Comparison of ENCODE assay signal across 8 cellular contexts in genomic region chr3:69052567-69052898, GRCh38. TPM values are rescaled to one million over a fixed set of nuclear protein-coding genes. Genes with fewer than 3 reads are reported as not detected.
DNase-seq lines count a peak whose midpoint lies in the region; ATAC-seq and TF ChIP-seq lines count a peak whose summit lies in the region.

No MANE protein-coding gene starts in this region.

- peaks cover 13% of the 10 kb centered on the region for H3K36me3 Mint-ChIP-seq in activated naive CD8-positive, alpha-beta T cell

- H3K9me3 ChIP-seq in tibial nerve, result no peaks in the 10 kb centered on the region

- TF ChIP-seq EP300 in tibial nerve (IDR thresholded peaks at IDR 0.05), result no peak

- no peaks in the 10 kb centered on the region for H3K9me3 Mint-ChIP-seq in activated naive CD8-positive, alpha-beta T cell (ENCODE audit: low read depth)

- H3K27ac ChIP-seq in C4-2B, result peak overlapping the region; percentile 80
- peak overlapping the region; percentile 93 to 97 (median 94) for H3K27ac ChIP-seq in tibial nerve

- H3K36me3 ChIP-seq in kidney epithelial cell (ENCODE audit: control insufficient read depth, insufficient read depth, low read length) (peaks cover 1% of the 10 kb centered on the region), tibial nerve (peaks cover 0 to 50% (median 0%) of the 10 kb centered on the region in 3 donors)

- H3K27me3 Mint-ChIP-seq in activated naive CD8-positive, alpha-beta T cell, result no peaks in the 10 kb centered on the region

- POLR2A ChIA-PET in HEK293T (lab: Yijun Ruan, JAX), result interaction anchor here (1.2 to 1.5 kb wide), 3 partner anchors 27 to 39 kb away, joined by 6 to 7 read pairs (median 7); partner anchors contain the start of genes ARL6IP5 and EOGT

- H3K27ac Mint-ChIP-seq in activated naive CD8-positive, alpha-beta T cell, result peak overlapping the region; percentile 94

- CTCF ChIA-PET in HEK293T (lab: Yijun Ruan, JAX), result interaction anchor here (0.9 kb wide), 1 partner anchor 69 kb away, joined by 3 read pairs; no protein-coding TSS in a partner anchor

- H3K4me3 ChIP-seq in kidney epithelial cell (ENCODE audit: low read depth, low read length) (peak overlapping the region; percentile 35), tibial nerve (peak overlapping the region; percentile 75 to 92 (median 81))

- peaks cover 46% of the 10 kb centered on the region for H3K4me1 Mint-ChIP-seq in activated naive CD8-positive, alpha-beta T cell (ENCODE audit: low read depth)

- TF ChIP-seq CTCF in C4-2B (conservative IDR thresholded peaks at IDR 0.05) (no peak), kidney epithelial cell (IDR thresholded peaks at IDR 0.05; ENCODE audit: insufficient read depth, low read length, poor library complexity, severe bottlenecking) (no peak), tibial nerve (IDR thresholded peaks at IDR 0.05) (no peak)

- TF ChIP-seq POLR2A in tibial nerve (IDR thresholded peaks at IDR 0.05), result no peak

- no peaks in the 10 kb centered on the region for H3K27me3 ChIP-seq in kidney epithelial cell (ENCODE audit: control insufficient read depth, insufficient read depth, low read length)
- no peaks in the 10 kb centered on the region for H3K27me3 ChIP-seq in tibial nerve

- H3K4me1 ChIP-seq in tibial nerve, result peaks cover 6 to 42% (median 21%) of the 10 kb centered on the region in 4 donors

- H3K4me3 Mint-ChIP-seq in activated naive CD8-positive, alpha-beta T cell, result peak overlapping the region; percentile 97

- WGBS in tibial nerve, 2 donors, result 27 to 38% methylated on average over 3 of the region's 3 CpGs

- ATAC-seq in HG02885 (IDR thresholded peaks at IDR 0.05; ENCODE audit: poor library complexity, unreplicated experiment), result no peak

- DNase-seq in HEK293T (ENCODE audit: extremely low spot score), result no peak
- DNase-seq in kidney epithelial cell (ENCODE audit: low read depth), result no peak
- DNase-seq in tibial nerve (ENCODE audit: low spot score in 2 of 2), result no peak
- no peak for DNase-seq in SHP77 treated with DMSO at 0.1 percent for 48 hours (lab: John Stamatoyannopoulos, UW)
- DNase-seq in NCI-H69 (lab: John Stamatoyannopoulos, UW), result no peak

TF ChIP-seq in HEK293T, 16 proteins besides CTCF, POLR2A, EP300 and RAD21:
- no peak for TF ChIP-seq PKNOX1 (IDR thresholded peaks at IDR 0.05)
- peak; percentile 3; the same call in 1 of the 2 replicates for TF ChIP-seq L3MBTL2 (conservative IDR thresholded peaks at IDR 0.05)

RNA-seq across cellular contexts. Expression of gene TMF1, which starts 0.4 kb away (rescaled TPM):
- total RNA-seq in kidney epithelial cell (19.3 and 20.1 TPM in 2 replicates), tibial nerve (10 to 100 TPM; 24.7 to 33.5 (median 33.0) TPM)

RNA-seq across cellular contexts. Expression of gene UBA3, which starts 27.6 kb away (rescaled TPM):
- total RNA-seq in kidney epithelial cell, result 46.6 and 53.1 TPM in 2 replicates
- total RNA-seq in tibial nerve, result 10 to 100 TPM; 22.6 to 80.7 (median 50.8) TPM

RNA-seq across cellular contexts. Expression of gene ARL6IP5, which starts 32.2 kb away (rescaled TPM):
- total RNA-seq in kidney epithelial cell, result 74.5 and 86.6 TPM in 2 replicates
- 100 to 1,000 TPM; 113 to 153 (median 133) TPM for total RNA-seq in tibial nerve

RNA-seq across cellular contexts. Expression of gene EOGT, which starts 39.0 kb away (rescaled TPM):
- 28.1 and 28.3 TPM in 2 replicates for total RNA-seq in kidney epithelial cell
- 10 to 100 TPM; 27.2 to 55.9 (median 37.1) TPM for total RNA-seq in tibial nerve
